Comparison of ENCODE assay signal across 34 cellular contexts in the genomic region with DNA sequence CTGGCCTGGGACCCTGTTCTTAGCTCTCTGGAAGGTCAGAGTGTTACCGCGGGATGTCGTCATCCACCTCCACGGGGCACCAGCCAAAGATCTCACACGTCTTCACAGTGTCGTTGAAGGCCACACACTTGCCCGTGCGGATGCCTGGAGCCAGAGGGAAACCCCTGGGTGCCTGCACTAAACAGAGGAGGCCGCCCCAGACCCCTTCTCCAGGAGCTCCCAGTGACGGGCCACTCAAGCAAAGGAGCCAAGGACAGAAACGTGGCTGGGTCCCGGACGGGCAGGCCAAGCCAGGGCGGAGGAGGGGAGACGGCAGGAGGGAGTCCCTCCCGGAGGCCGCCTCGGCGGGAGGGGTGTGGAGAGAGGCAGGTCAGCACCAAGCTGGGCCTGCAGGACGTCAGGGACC. TPM values are rescaled to one million over a fixed set of nuclear protein-coding genes. Genes with fewer than 3 reads are reported as not detected.
A peak's percentile ranks its signal among the peaks of the same experiment; 100 is the strongest.
DNase-seq lines count a peak whose midpoint lies in the region; ATAC-seq and TF ChIP-seq lines count a peak whose summit lies in the region.
"Had no signal": no experiment of that assay in that cellular context is flagged by ENCODE, and none has a peak within 500 bp of the region (broad histone marks: within the 10 kb centered on the region; RNA-seq: fewer than 3 reads in every experiment).

No MANE protein-coding gene starts in this region.

- H3K9ac ChIP-seq in HUES64 (ENCODE audit: low read depth, low read length) = no peak overlapping the region

- peak; percentile 51 for ATAC-seq in GM23338
- ATAC-seq in activated CD4-positive, CD25-positive, alpha-beta regulatory T cell treated with anti-CD3 and anti-CD28 coated beads, Interleukin-2, amount 50 U/mL, for 24 hours = no peak
- ATAC-seq in naive thymus-derived CD8-positive, alpha-beta T cell = no peak
- ATAC-seq: left colon, sciatic nerve had no signal

- no peaks in the 10 kb centered on the region for H3K79me2 ChIP-seq in GM23338 (replicated peaks; ENCODE audit: insufficient read depth)

- peak overlapping the region; percentile 67 for H3K4me2 ChIP-seq in GM23338

- H3K4me1 Mint-ChIP-seq in GM23338 (peaks cover 17% of the 10 kb centered on the region), glutamatergic neuron (ENCODE audit: low read depth, unreplicated experiment) (peaks cover 6% of the 10 kb centered on the region), progenitor cell of endocrine pancreas (ENCODE audit: low read depth) (peaks cover 2% of the 10 kb centered on the region)
- peaks cover 0 to 7% (median 0%) of the 10 kb centered on the region in 4 donors for H3K4me1 Mint-ChIP-seq in naive thymus-derived CD8-positive, alpha-beta T cell
- H3K4me1 Mint-ChIP-seq: activated CD4-positive, alpha-beta T cell treated with anti-CD3 and anti-CD28 coated beads, Interleukin-2, amount 10 ng/mL, durations not matched to agents 7 days and 5 days; activated naive CD8-positive, alpha-beta T cell treated with anti-CD3 and anti-CD28 coated beads, Interleukin-2, amount 10 ng/mL, durations not matched to agents 7 days and 5 days; CD14-positive monocyte; central memory CD8-positive, alpha-beta T cell had no signal

- H3K9me2 ChIP-seq in GM23338 (ENCODE audit: insufficient read depth) = no peaks in the 10 kb centered on the region

- no peak for TF ChIP-seq CTCF in GM23338 (conservative IDR thresholded peaks at IDR 0.05; ENCODE audit: low read depth in 2 of 2)
- TF ChIP-seq CTCF in glutamatergic neuron (IDR thresholded peaks at IDR 0.05; ENCODE audit: partially characterized antibody, unreplicated experiment) = no peak
- no peak for TF ChIP-seq CTCF in progenitor cell of endocrine pancreas (IDR thresholded peaks at IDR 0.05; ENCODE audit: unreplicated experiment)

- no peak for DNase-seq in GM23338 (ENCODE audit: low spot score)
- DNase-seq in glutamatergic neuron = no peak
- DNase-seq in progenitor cell of endocrine pancreas (ENCODE audit: low spot score, unreplicated experiment) = no peak
- no peak for DNase-seq in HCEC 1CT
- DNase-seq in naive thymus-derived CD8-positive, alpha-beta T cell = no peak
- DNase-seq: activated CD4-positive, alpha-beta T cell treated with anti-CD3 and anti-CD28 coated beads, Interleukin-2, amount 10 ng/mL, durations not matched to agents 7 days and 5 days; activated effector memory CD4-positive, alpha-beta T cell treated with anti-CD3 and anti-CD28 coated beads, Interleukin-2, amount 50 U/mL, for 16 hours; activated naive CD8-positive, alpha-beta T cell treated with anti-CD3 and anti-CD28 coated beads, Interleukin-2, amount 10 ng/mL, durations not matched to agents 7 days and 5 days; Caco-2; DND-41; foreskin fibroblast; HFFc6; left colon; mesenchymal stem cell; NCI-H1092 treated with DMSO at 0.1 percent for 48 hours; NCI-H1694 treated with DMSO at 0.1 percent for 48 hours; NCI-H2171; NCI-H82; posterior cingulate gyrus; SIG-M5; stimulated activated CD8-positive, alpha-beta memory T cell treated with anti-CD3 and anti-CD28 coated beads, Interleukin-4, amount 100 ng/mL, for 48 hours; T1000; WERI-Rb-1 had no signal

- H3F3A ChIP-seq in GM23338 (replicated peaks; ENCODE audit: low read depth) = no peaks in the 10 kb centered on the region

- H3K27me3 ChIP-seq in GM23338 (ENCODE audit: insufficient read depth) (no peaks in the 10 kb centered on the region), HUES64 (ENCODE audit: insufficient read depth, low read length) (no peaks in the 10 kb centered on the region; the same call in 1 of the 2 replicates)
- H3K27me3 ChIP-seq: esophagus muscularis mucosa, tibial nerve had no signal

- no peaks in the 10 kb centered on the region for H3K9me3 Mint-ChIP-seq in GM23338
- peaks cover 13% of the 10 kb centered on the region for H3K9me3 Mint-ChIP-seq in glutamatergic neuron (ENCODE audit: unreplicated experiment)
- no peaks in the 10 kb centered on the region for H3K9me3 Mint-ChIP-seq in progenitor cell of endocrine pancreas (ENCODE audit: low read depth)
- no peaks in the 10 kb centered on the region for H3K9me3 Mint-ChIP-seq in naive thymus-derived CD8-positive, alpha-beta T cell
- H3K9me3 Mint-ChIP-seq: activated CD4-positive, alpha-beta T cell treated with anti-CD3 and anti-CD28 coated beads, Interleukin-2, amount 10 ng/mL, durations not matched to agents 7 days and 5 days; activated naive CD8-positive, alpha-beta T cell treated with anti-CD3 and anti-CD28 coated beads, Interleukin-2, amount 10 ng/mL, durations not matched to agents 7 days and 5 days; central memory CD8-positive, alpha-beta T cell; dendritic cell treated with granulocyte-macrophage colony-stimulating factor and Interleukin-4, amounts not matched to agents 40 ng/mL and 50 ng/mL, for 4 days; HFFc6 had no signal

- H2AFZ ChIP-seq in GM23338 = peak overlapping the region; percentile 81; the same call in 1 of the 2 replicates

- H3K4me1 ChIP-seq in GM23338 (ENCODE audit: insufficient read depth) (peaks cover 13% of the 10 kb centered on the region), HUES64 (ENCODE audit: insufficient read depth, low read length) (peaks cover 20% of the 10 kb centered on the region)
- H3K4me1 ChIP-seq: Caco-2, esophagus muscularis mucosa, tibial nerve had no signal

- no peaks in the 10 kb centered on the region for H3K9me3 ChIP-seq in HUES64 (ENCODE audit: insufficient read depth, low read depth, low read length)
- H3K9me3 ChIP-seq: Caco-2, esophagus muscularis mucosa, tibial nerve had no signal

- H3K4me3 ChIP-seq in GM23338 = 0 out of 2 replicates have a peak overlapping the region, but pooled peaks have one; percentile 26
- no peak overlapping the region for H3K4me3 ChIP-seq in HUES64 (ENCODE audit: low read length)
- H3K4me3 ChIP-seq: esophagus muscularis mucosa, tibial nerve had no signal

- H3K27ac ChIP-seq in GM23338 (ENCODE audit: low read depth) (no peak overlapping the region), HUES64 (ENCODE audit: low read depth, low read length) (peak overlapping the region; percentile 25; the same call in 1 of the 2 replicates)
- H3K27ac ChIP-seq: esophagus muscularis mucosa, tibial nerve, WERI-Rb-1 had no signal

- no peaks in the 10 kb centered on the region for H3K36me3 Mint-ChIP-seq in GM23338 (ENCODE audit: low read depth)
- H3K36me3 Mint-ChIP-seq in glutamatergic neuron (ENCODE audit: unreplicated experiment) = no peaks in the 10 kb centered on the region
- no peaks in the 10 kb centered on the region for H3K36me3 Mint-ChIP-seq in progenitor cell of endocrine pancreas (ENCODE audit: insufficient read depth)
- no peaks in the 10 kb centered on the region for H3K36me3 Mint-ChIP-seq in naive thymus-derived CD8-positive, alpha-beta T cell
- H3K36me3 Mint-ChIP-seq: activated naive CD8-positive, alpha-beta T cell treated with anti-CD3 and anti-CD28 coated beads, Interleukin-2, amount 10 ng/mL, durations not matched to agents 7 days and 5 days had no signal

- H4K20me1 ChIP-seq in GM23338 (replicated peaks; ENCODE audit: insufficient read depth) = no peaks in the 10 kb centered on the region

- POLR2A ChIA-PET in naive thymus-derived CD8-positive, alpha-beta T cell (lab: Charles Lee) = no interaction called here

- H3K4me3 Mint-ChIP-seq in GM23338 (0 out of 3 replicates have a peak overlapping the region, but pooled peaks have one; percentile 19), glutamatergic neuron (ENCODE audit: unreplicated experiment) (peak overlapping the region; percentile 25), progenitor cell of endocrine pancreas (ENCODE audit: low read depth) (no peak overlapping the region)
- peak overlapping the region in 1 of 10 donors; percentile 15 for H3K4me3 Mint-ChIP-seq in naive thymus-derived CD8-positive, alpha-beta T cell
- H3K4me3 Mint-ChIP-seq: activated CD4-positive, alpha-beta T cell treated with anti-CD3 and anti-CD28 coated beads, Interleukin-2, amount 10 ng/mL, durations not matched to agents 7 days and 5 days; activated naive CD8-positive, alpha-beta T cell treated with anti-CD3 and anti-CD28 coated beads, Interleukin-2, amount 10 ng/mL, durations not matched to agents 7 days and 5 days; CD14-positive monocyte; central memory CD8-positive, alpha-beta T cell; dendritic cell treated with granulocyte-macrophage colony-stimulating factor and Interleukin-4, amounts not matched to agents 40 ng/mL and 50 ng/mL, for 4 days; HFFc6 had no signal

- H3K27me3 Mint-ChIP-seq in GM23338 (ENCODE audit: insufficient read depth, low read depth, poor library complexity) (peaks cover 9% of the 10 kb centered on the region), glutamatergic neuron (ENCODE audit: unreplicated experiment) (peaks cover 6% of the 10 kb centered on the region), progenitor cell of endocrine pancreas (peaks cover 8% of the 10 kb centered on the region)
- H3K27me3 Mint-ChIP-seq in naive thymus-derived CD8-positive, alpha-beta T cell = no peaks in the 10 kb centered on the region
- H3K27me3 Mint-ChIP-seq: activated CD4-positive, alpha-beta T cell treated with anti-CD3 and anti-CD28 coated beads, Interleukin-2, amount 10 ng/mL, durations not matched to agents 7 days and 5 days; dendritic cell treated with granulocyte-macrophage colony-stimulating factor and Interleukin-4, amounts not matched to agents 40 ng/mL and 50 ng/mL, for 4 days had no signal

- WGBS in HUES64 = 27% methylated on average over 20 of the region's 20 CpGs

- peak overlapping the region; percentile 62; the same call in 1 of the 2 replicates for H3K27ac Mint-ChIP-seq in GM23338
- H3K27ac Mint-ChIP-seq in glutamatergic neuron (ENCODE audit: unreplicated experiment) = peak overlapping the region; percentile 75
- H3K27ac Mint-ChIP-seq in progenitor cell of endocrine pancreas = peak overlapping the region; percentile 52
- H3K27ac Mint-ChIP-seq in naive thymus-derived CD8-positive, alpha-beta T cell = no peak overlapping the region
- H3K27ac Mint-ChIP-seq: activated CD4-positive, alpha-beta T cell treated with anti-CD3 and anti-CD28 coated beads, Interleukin-2, amount 10 ng/mL, durations not matched to agents 7 days and 5 days; activated naive CD8-positive, alpha-beta T cell treated with anti-CD3 and anti-CD28 coated beads, Interleukin-2, amount 10 ng/mL, durations not matched to agents 7 days and 5 days; dendritic cell treated with granulocyte-macrophage colony-stimulating factor and Interleukin-4, amounts not matched to agents 40 ng/mL and 50 ng/mL, for 4 days; HFFc6 had no signal

- H3K36me3 ChIP-seq in GM23338 (ENCODE audit: insufficient read depth) = no peaks in the 10 kb centered on the region
- H3K36me3 ChIP-seq in HUES64 (ENCODE audit: insufficient read depth, low read length) = no peaks in the 10 kb centered on the region
- H3K36me3 ChIP-seq: esophagus muscularis mucosa, tibial nerve, WERI-Rb-1 had no signal

RNA-seq across cellular contexts. Expression of a gene that starts 11.0 kb away (rescaled TPM):
- total RNA-seq in GM23338 (2014; rRNA removed; shearing (Covaris generic)) = 7.1 and 8.7 TPM in 2 replicates
- 4.3 TPM in 2 replicates for polyA plus RNA-seq in GM23338 (2016; fragmentation: Nextera tagmentation; extraction: Ambion mirVana)
- 2.9 TPM for polyA plus RNA-seq in HUES64 (2013, experiment 1 of 2)
- polyA plus RNA-seq in HUES64 (2013, experiment 2 of 2) = 3.7 TPM
- total RNA-seq in glutamatergic neuron (ENCODE audit: unreplicated experiment) (41.3 TPM), progenitor cell of endocrine pancreas (3.3 and 3.6 TPM in 2 replicates)
- total RNA-seq in naive thymus-derived CD8-positive, alpha-beta T cell = 1 to 10 TPM; 5.0 to 5.3 TPM
- 1 to 10 TPM in 1 of 3 donors, under 1 TPM in 2; 0.33 to 1.5 (median 0.77) TPM for polyA plus RNA-seq in naive thymus-derived CD8-positive, alpha-beta T cell

RNA-seq across cellular contexts. Expression of a gene that starts 12.4 kb away (rescaled TPM):
- total RNA-seq in GM23338 (2014; rRNA removed; shearing (Covaris generic)) = 0.19 and 2.2 TPM in 2 replicates
- 0.17 and 0.31 TPM in 2 replicates for polyA plus RNA-seq in GM23338 (2016; fragmentation: Nextera tagmentation; extraction: Ambion mirVana)
- polyA plus RNA-seq in HUES64 (2013, experiment 1 of 2) = 0.20 TPM
- 0.38 TPM for polyA plus RNA-seq in HUES64 (2013, experiment 2 of 2)
- total RNA-seq in glutamatergic neuron (ENCODE audit: unreplicated experiment) = 2.1 TPM
- 0.19 and 0.60 TPM in 2 replicates for total RNA-seq in progenitor cell of endocrine pancreas
- total RNA-seq in naive thymus-derived CD8-positive, alpha-beta T cell = 1 to 10 TPM; 1.1 to 1.6 TPM
- polyA plus RNA-seq in naive thymus-derived CD8-positive, alpha-beta T cell = not detected
- total RNA-seq: activated CD8-positive, alpha-beta memory T cell treated with anti-CD3 and anti-CD28 coated beads for 36 hours; M059J; NCI-H460 had no signal

RNA-seq across cellular contexts. Expression of a gene that starts 57.8 kb away (rescaled TPM):
- total RNA-seq in GM23338 (2014; rRNA removed; shearing (Covaris generic)) = 34.6 and 42.8 TPM in 2 replicates
- 28.1 and 35.5 TPM in 2 replicates for polyA plus RNA-seq in GM23338 (2016; fragmentation: Nextera tagmentation; extraction: Ambion mirVana)
- polyA plus RNA-seq in HUES64 (2013, experiment 1 of 2) = 35.6 TPM
- polyA plus RNA-seq in HUES64 (2013, experiment 2 of 2) = 36.1 TPM
- total RNA-seq in glutamatergic neuron (ENCODE audit: unreplicated experiment) = 133 TPM
- 90.4 and 90.9 TPM in 2 replicates for total RNA-seq in progenitor cell of endocrine pancreas
- total RNA-seq in naive thymus-derived CD8-positive, alpha-beta T cell = 10 to 100 TPM; 51.1 to 52.0 TPM
- 10 to 100 TPM in 1 of 3 donors, 1 to 10 TPM in 2; 9.3 to 15.5 (median 9.3) TPM for polyA plus RNA-seq in naive thymus-derived CD8-positive, alpha-beta T cell

Comparison
In these comparisons a context has a peak if more than half of its experiments do, and no peak if none do; other contexts are left out.
1. H3K27ac Mint-ChIP-seq: peak in GM23338 (single experiment), glutamatergic neuron (single experiment) and progenitor cell of endocrine pancreas (single experiment); none in naive thymus-derived CD8-positive, alpha-beta T cell (0 of 10).